ENCODE assay signal across 8 cellular contexts in genomic region chr4:77156912-77157858, GRCh38. TPM values are rescaled to one million over a fixed set of nuclear protein-coding genes. Genes with fewer than 3 reads are reported as not detected.
DNase-seq lines count a peak whose midpoint lies in the region; ATAC-seq and TF ChIP-seq lines count a peak whose summit lies in the region.

Gene CCNG2 (plus strand): TSS chr4:77157207. CDS start chr4:77158533, 1,326 bp downstream.

- dilution Hi-C loops in mammary epithelial cell (cut with HindIII; ENCODE audit: low sequenced_read_pairs): no loop called here

- peak within 1 kb of the TSS; percentile 97 for H2AFZ ChIP-seq in mammary epithelial cell (ENCODE audit: low read depth, low read length)

- H3K9ac ChIP-seq in mammary epithelial cell (ENCODE audit: insufficient read depth, low read length): peak within 1 kb of the TSS; percentile 96

- in situ Hi-C loops in mammary epithelial cell (cut with MboI; ENCODE audit: low sequenced_read_pairs in 2 of 2): no loop called here

- H3K4me1 ChIP-seq in mammary epithelial cell (ENCODE audit: insufficient read depth, low read length): peaks cover 21% of the 10 kb centered on the region

- intact Hi-C loops in mammary epithelial cell (cut with micrococcal nuclease): loop anchor here (1.0 kb wide), 3 partner anchors 46 to 105 kb away; no protein-coding TSS in a partner anchor

- ATAC-seq in GM18508 (IDR thresholded peaks at IDR 0.05; ENCODE audit: insufficient read depth, unreplicated experiment) (peak; percentile 1), HG02943 (IDR thresholded peaks at IDR 0.05; ENCODE audit: low read depth, unreplicated experiment) (peak; percentile 27)

- DNase-seq in NCI-H2081 treated with DMSO at 0.1 percent for 48 hours (lab: John Stamatoyannopoulos, UW) (peak; percentile 39), mammary epithelial cell (peak; percentile 51), islet precursor cell (peak; percentile 95), COLO829 (ENCODE audit: low spot score) (no peak)
- peak; percentile 54 to 74 (median 64) for DNase-seq in stimulated activated CD4-positive, alpha-beta T cell treated with anti-CD3 and anti-CD28 coated beads, Interleukin-12 subunit alpha, Interleukin-12 subunit beta, amount 100 ng/mL, for 48 hours (ENCODE audit: low read depth in 2 of 3, low spot score in 1 of 3)

- peaks cover 18% of the 10 kb centered on the region for H3K36me3 ChIP-seq in mammary epithelial cell (ENCODE audit: insufficient read depth, low read length)

- peak within 1 kb of the TSS; percentile 91 for H3K4me2 ChIP-seq in mammary epithelial cell (ENCODE audit: insufficient read depth, low read depth, low read length)

- BruUV-seq in mammary epithelial cell (replicated peaks; lab: Mats Ljungman, UMichigan): TSS peak; percentile 10

- H3K27ac ChIP-seq in mammary epithelial cell (ENCODE audit: insufficient read depth, low read depth, low read length): peak within 1 kb of the TSS; percentile 96

- WGBS in mammary epithelial cell (ENCODE audit: low coverage, missing lambda C conversion rate): 2% methylated on average over 32 of the region's 94 CpGs

- CTCF ChIA-PET in mammary epithelial cell (lab: Charles Lee; ENCODE audit: low non-redundant PET): interaction anchor here (0.7 kb wide), 1 partner anchor 682 kb away, joined by 7 read pairs; no protein-coding TSS in a partner anchor

- H3K4me3 ChIP-seq in WI38 (ENCODE audit: low read depth, low read length): peak within 1 kb of the TSS; percentile 97
- peak within 1 kb of the TSS; percentile 91 to 99 (median 99) for H3K4me3 ChIP-seq in mammary epithelial cell (replicated peaks in 1 of 3; ENCODE audit: insufficient read depth in 1 of 3, low read depth in 2 of 3, low read length in 3 of 3)

- no peaks in the 10 kb centered on the region for H3K27me3 ChIP-seq in mammary epithelial cell (ENCODE audit: insufficient read depth, low read length)

- TF ChIP-seq CTCF in WI38 (IDR thresholded peaks at IDR 0.05; ENCODE audit: low read depth, low read length): no peak
- TF ChIP-seq CTCF in mammary epithelial cell (conservative IDR thresholded peaks at IDR 0.05 in 1 of 2, IDR thresholded peaks at IDR 0.05 in 1 of 2; ENCODE audit: extremely low read depth in 1 of 2, insufficient read depth in 1 of 2, low read depth in 1 of 2, low read length in 2 of 2): no peak

- H3K9me3 ChIP-seq in mammary epithelial cell (replicated peaks; ENCODE audit: insufficient read depth, low read length): no peaks in the 10 kb centered on the region

- H4K20me1 ChIP-seq in mammary epithelial cell (ENCODE audit: insufficient read depth, low read length): no peaks in the 10 kb centered on the region

- H3K79me2 ChIP-seq in mammary epithelial cell (ENCODE audit: insufficient read depth, low read length): peaks cover 42% of the 10 kb centered on the region

RNA-seq across cellular contexts. Expression of gene CCNG2, which starts in this region (rescaled TPM):
- total RNA-seq in mammary epithelial cell: 10 to 100 TPM; 45.8 to 80.2 TPM
- 24.2 TPM for polyA plus RNA-seq in mammary epithelial cell
- 53.7 TPM for polyA minus RNA-seq in mammary epithelial cell
